ENCODE assay signal across 1 cellular context in the genomic region with DNA sequence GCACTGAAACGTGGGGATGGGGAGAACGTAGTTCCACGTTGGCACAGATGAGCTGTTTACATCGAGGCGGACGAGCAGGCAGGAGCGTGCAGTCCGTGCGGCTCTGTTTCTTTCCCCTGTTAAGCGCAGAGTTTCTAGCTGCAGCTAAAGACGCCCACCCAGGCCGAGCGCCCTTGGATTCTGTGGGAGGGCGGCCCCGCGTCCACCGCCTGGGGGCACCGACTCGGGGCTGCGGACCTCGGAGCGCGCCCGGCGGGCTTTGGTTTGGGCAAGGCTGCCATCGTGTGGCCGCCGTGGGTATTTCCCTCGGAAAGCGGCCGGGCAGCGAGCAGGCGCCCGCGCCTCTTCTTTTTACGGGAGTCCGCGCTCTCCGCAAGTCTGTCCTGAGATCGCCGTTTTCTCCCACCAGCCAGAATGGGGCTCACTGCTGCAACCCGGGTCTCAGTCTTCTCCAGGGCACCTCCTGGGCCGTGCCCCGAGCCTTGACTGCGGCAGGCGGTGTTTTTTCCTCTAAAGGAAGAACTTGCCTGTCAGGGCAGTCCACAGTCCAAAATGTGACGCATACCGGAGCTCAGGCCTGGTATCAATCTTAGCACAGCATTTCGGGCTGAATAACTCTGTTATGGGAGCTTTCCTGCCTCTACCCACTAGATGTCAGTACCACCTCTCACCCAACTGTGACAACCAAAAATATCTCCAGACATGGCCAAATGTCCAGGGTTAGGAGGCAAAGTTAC.
TF ChIP-seq lines count a peak whose summit lies in the region.

No MANE protein-coding gene starts in this region.

TF ChIP-seq in HepG2, 621 proteins besides CTCF, POLR2A, EP300 and RAD21 (continued from another document and continues in another):
- TF ChIP-seq, protein P1, sequence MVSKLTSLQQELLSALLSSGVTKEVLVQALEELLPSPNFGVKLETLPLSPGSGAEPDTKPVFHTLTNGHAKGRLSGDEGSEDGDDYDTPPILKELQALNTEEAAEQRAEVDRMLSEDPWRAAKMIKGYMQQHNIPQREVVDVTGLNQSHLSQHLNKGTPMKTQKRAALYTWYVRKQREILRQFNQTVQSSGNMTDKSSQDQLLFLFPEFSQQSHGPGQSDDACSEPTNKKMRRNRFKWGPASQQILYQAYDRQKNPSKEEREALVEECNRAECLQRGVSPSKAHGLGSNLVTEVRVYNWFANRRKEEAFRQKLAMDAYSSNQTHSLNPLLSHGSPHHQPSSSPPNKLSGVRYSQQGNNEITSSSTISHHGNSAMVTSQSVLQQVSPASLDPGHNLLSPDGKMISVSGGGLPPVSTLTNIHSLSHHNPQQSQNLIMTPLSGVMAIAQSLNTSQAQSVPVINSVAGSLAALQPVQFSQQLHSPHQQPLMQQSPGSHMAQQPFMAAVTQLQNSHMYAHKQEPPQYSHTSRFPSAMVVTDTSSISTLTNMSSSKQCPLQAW (CRISPR knock-in tag; IDR thresholded peaks at IDR 0.05) = 0 out of 2 replicates have a peak, but pooled peaks have one; percentile 64
- no peak for TF ChIP-seq CREM (IDR thresholded peaks at IDR 0.05)
- TF ChIP-seq CREM (CRISPR knock-in tag; IDR thresholded peaks at IDR 0.05) = no peak
- TF ChIP-seq SP4 (CRISPR knock-in tag; IDR thresholded peaks at IDR 0.05) = no peak
- no peak for TF ChIP-seq ZNF883 (CRISPR knock-in tag; IDR thresholded peaks at IDR 0.05; ENCODE audit: not compliant biosample characterization)
- TF ChIP-seq SRSF4 (IDR thresholded peaks at IDR 0.05; ENCODE audit: low read depth, low read length, poor library complexity, severe bottlenecking) = no peak
- TF ChIP-seq PHB2 (IDR thresholded peaks at IDR 0.05; ENCODE audit: partially characterized antibody) = no peak
- TF ChIP-seq ZFAT (CRISPR knock-in tag; conservative IDR thresholded peaks at IDR 0.05) = no peak
- 0 out of 2 replicates have a peak, but pooled peaks have one; percentile 46 for TF ChIP-seq ZNF782 (CRISPR knock-in tag; IDR thresholded peaks at IDR 0.05; ENCODE audit: borderline replicate concordance)
- no peak for TF ChIP-seq ZMYM2 (CRISPR knock-in tag; IDR thresholded peaks at IDR 0.05)
- TF ChIP-seq MXI1 (IDR thresholded peaks at IDR 0.05; ENCODE audit: borderline replicate concordance, low read depth, low read length) = no peak
- TF ChIP-seq ZNF121 (CRISPR knock-in tag; IDR thresholded peaks at IDR 0.05) = no peak
- TF ChIP-seq CBFB (CRISPR knock-in tag; IDR thresholded peaks at IDR 0.05) = no peak
- no peak for TF ChIP-seq CEBPG (CRISPR knock-in tag; IDR thresholded peaks at IDR 0.05)
- TF ChIP-seq PTBP1 (IDR thresholded peaks at IDR 0.05; ENCODE audit: low read depth, low read length, poor library complexity, severe bottlenecking) = no peak
- no peak for TF ChIP-seq STAT5B (CRISPR knock-in tag; IDR thresholded peaks at IDR 0.05)
- no peak for TF ChIP-seq CAMTA2 (CRISPR knock-in tag; IDR thresholded peaks at IDR 0.05; ENCODE audit: borderline replicate concordance)
- TF ChIP-seq GLI4 (CRISPR knock-in tag; IDR thresholded peaks at IDR 0.05; ENCODE audit: borderline replicate concordance) = no peak
- no peak for TF ChIP-seq JDP2 (CRISPR knock-in tag; IDR thresholded peaks at IDR 0.05; ENCODE audit: borderline replicate concordance)
- TF ChIP-seq ZSCAN29 (CRISPR knock-in tag; conservative IDR thresholded peaks at IDR 0.05) = no peak
- TF ChIP-seq, protein P2, sequence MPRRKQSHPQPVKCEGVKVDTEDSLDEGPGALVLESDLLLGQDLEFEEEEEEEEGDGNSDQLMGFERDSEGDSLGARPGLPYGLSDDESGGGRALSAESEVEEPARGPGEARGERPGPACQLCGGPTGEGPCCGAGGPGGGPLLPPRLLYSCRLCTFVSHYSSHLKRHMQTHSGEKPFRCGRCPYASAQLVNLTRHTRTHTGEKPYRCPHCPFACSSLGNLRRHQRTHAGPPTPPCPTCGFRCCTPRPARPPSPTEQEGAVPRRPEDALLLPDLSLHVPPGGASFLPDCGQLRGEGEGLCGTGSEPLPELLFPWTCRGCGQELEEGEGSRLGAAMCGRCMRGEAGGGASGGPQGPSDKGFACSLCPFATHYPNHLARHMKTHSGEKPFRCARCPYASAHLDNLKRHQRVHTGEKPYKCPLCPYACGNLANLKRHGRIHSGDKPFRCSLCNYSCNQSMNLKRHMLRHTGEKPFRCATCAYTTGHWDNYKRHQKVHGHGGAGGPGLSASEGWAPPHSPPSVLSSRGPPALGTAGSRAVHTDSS (CRISPR knock-in tag; conservative IDR thresholded peaks at IDR 0.05) = no peak
- TF ChIP-seq TBL1XR1 (IDR thresholded peaks at IDR 0.05; ENCODE audit: borderline replicate concordance, low read length, partially characterized antibody) = no peak
- no peak for TF ChIP-seq THAP11 (CRISPR knock-in tag; IDR thresholded peaks at IDR 0.05)
- TF ChIP-seq CBX2 (IDR thresholded peaks at IDR 0.05; ENCODE audit: low read depth, low read length) = no peak
- no peak for TF ChIP-seq CBX2 (CRISPR knock-in tag; IDR thresholded peaks at IDR 0.05; ENCODE audit: low read depth)
- TF ChIP-seq ZNF501 (CRISPR knock-in tag; IDR thresholded peaks at IDR 0.05) = 0 out of 2 replicates have a peak, but pooled peaks have one; percentile 28
- TF ChIP-seq, protein P3, sequence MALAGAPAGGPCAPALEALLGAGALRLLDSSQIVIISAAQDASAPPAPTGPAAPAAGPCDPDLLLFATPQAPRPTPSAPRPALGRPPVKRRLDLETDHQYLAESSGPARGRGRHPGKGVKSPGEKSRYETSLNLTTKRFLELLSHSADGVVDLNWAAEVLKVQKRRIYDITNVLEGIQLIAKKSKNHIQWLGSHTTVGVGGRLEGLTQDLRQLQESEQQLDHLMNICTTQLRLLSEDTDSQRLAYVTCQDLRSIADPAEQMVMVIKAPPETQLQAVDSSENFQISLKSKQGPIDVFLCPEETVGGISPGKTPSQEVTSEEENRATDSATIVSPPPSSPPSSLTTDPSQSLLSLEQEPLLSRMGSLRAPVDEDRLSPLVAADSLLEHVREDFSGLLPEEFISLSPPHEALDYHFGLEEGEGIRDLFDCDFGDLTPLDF (CRISPR knock-in tag; IDR thresholded peaks at IDR 0.05) = no peak; the same call in 1 of the 2 replicates
- TF ChIP-seq, protein P4, sequence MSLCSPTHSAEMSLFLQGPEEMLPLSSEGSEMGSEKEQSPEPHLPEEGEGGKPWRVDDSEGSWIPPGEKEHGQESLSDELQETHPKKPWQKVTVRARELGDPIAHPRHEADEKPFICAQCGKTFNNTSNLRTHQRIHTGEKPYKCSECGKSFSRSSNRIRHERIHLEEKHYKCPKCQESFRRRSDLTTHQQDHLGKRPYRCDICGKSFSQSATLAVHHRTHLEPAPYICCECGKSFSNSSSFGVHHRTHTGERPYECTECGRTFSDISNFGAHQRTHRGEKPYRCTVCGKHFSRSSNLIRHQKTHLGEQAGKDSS (CRISPR knock-in tag; IDR thresholded peaks at IDR 0.05; ENCODE audit: borderline replicate concordance, low read depth) = no peak
- no peak for TF ChIP-seq MZF1 (CRISPR knock-in tag; IDR thresholded peaks at IDR 0.05; ENCODE audit: borderline replicate concordance)
- no peak for TF ChIP-seq SIN3A (IDR thresholded peaks at IDR 0.05; ENCODE audit: borderline replicate concordance, low read depth, low read length)
- TF ChIP-seq DR1 (CRISPR knock-in tag; IDR thresholded peaks at IDR 0.05) = no peak
- no peak for TF ChIP-seq NR1H2 (CRISPR knock-in tag; IDR thresholded peaks at IDR 0.05; ENCODE audit: borderline replicate concordance, low read depth)
- TF ChIP-seq, protein P5, sequence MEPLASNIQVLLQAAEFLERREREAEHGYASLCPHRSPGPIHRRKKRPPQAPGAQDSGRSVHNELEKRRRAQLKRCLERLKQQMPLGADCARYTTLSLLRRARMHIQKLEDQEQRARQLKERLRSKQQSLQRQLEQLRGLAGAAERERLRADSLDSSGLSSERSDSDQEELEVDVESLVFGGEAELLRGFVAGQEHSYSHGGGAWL (CRISPR knock-in tag; IDR thresholded peaks at IDR 0.05) = 0 out of 2 replicates have a peak, but pooled peaks have one; percentile 33
- TF ChIP-seq, protein P6, sequence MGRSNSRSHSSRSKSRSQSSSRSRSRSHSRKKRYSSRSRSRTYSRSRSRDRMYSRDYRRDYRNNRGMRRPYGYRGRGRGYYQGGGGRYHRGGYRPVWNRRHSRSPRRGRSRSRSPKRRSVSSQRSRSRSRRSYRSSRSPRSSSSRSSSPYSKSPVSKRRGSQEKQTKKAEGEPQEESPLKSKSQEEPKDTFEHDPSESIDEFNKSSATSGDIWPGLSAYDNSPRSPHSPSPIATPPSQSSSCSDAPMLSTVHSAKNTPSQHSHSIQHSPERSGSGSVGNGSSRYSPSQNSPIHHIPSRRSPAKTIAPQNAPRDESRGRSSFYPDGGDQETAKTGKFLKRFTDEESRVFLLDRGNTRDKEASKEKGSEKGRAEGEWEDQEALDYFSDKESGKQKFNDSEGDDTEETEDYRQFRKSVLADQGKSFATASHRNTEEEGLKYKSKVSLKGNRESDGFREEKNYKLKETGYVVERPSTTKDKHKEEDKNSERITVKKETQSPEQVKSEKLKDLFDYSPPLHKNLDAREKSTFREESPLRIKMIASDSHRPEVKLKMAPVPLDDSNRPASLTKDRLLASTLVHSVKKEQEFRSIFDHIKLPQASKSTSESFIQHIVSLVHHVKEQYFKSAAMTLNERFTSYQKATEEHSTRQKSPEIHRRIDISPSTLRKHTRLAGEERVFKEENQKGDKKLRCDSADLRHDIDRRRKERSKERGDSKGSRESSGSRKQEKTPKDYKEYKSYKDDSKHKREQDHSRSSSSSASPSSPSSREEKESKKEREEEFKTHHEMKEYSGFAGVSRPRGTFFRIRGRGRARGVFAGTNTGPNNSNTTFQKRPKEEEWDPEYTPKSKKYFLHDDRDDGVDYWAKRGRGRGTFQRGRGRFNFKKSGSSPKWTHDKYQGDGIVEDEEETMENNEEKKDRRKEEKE (IDR thresholded peaks at IDR 0.05) = no peak
- TF ChIP-seq, protein P7, sequence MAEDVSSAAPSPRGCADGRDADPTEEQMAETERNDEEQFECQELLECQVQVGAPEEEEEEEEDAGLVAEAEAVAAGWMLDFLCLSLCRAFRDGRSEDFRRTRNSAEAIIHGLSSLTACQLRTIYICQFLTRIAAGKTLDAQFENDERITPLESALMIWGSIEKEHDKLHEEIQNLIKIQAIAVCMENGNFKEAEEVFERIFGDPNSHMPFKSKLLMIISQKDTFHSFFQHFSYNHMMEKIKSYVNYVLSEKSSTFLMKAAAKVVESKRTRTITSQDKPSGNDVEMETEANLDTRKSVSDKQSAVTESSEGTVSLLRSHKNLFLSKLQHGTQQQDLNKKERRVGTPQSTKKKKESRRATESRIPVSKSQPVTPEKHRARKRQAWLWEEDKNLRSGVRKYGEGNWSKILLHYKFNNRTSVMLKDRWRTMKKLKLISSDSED (CRISPR knock-in tag; IDR thresholded peaks at IDR 0.05) = no peak
- TF ChIP-seq SAFB2 (CRISPR knock-in tag; IDR thresholded peaks at IDR 0.05; ENCODE audit: borderline replicate concordance, low read depth) = no peak
- TF ChIP-seq, protein P8, sequence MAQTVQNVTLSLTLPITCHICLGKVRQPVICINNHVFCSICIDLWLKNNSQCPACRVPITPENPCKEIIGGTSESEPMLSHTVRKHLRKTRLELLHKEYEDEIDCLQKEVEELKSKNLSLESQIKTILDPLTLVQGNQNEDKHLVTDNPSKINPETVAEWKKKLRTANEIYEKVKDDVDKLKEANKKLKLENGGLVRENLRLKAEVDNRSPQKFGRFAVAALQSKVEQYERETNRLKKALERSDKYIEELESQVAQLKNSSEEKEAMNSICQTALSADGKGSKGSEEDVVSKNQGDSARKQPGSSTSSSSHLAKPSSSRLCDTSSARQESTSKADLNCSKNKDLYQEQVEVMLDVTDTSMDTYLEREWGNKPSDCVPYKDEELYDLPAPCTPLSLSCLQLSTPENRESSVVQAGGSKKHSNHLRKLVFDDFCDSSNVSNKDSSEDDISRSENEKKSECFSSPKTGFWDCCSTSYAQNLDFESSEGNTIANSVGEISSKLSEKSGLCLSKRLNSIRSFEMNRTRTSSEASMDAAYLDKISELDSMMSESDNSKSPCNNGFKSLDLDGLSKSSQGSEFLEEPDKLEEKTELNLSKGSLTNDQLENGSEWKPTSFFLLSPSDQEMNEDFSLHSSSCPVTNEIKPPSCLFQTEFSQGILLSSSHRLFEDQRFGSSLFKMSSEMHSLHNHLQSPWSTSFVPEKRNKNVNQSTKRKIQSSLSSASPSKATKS (CRISPR knock-in tag; IDR thresholded peaks at IDR 0.05) = no peak
- TF ChIP-seq ZNF660 (CRISPR knock-in tag; IDR thresholded peaks at IDR 0.05; ENCODE audit: borderline replicate concordance, low read depth) = no peak
- no peak for TF ChIP-seq KMT2A (CRISPR knock-in tag; IDR thresholded peaks at IDR 0.05)
- TF ChIP-seq ATF7-NPFF (CRISPR knock-in tag; IDR thresholded peaks at IDR 0.05; ENCODE audit: low read depth) = no peak
- peak; percentile 57; the same call in 1 of the 2 replicates for TF ChIP-seq GABPB1 (CRISPR knock-in tag; IDR thresholded peaks at IDR 0.05)
- no peak for TF ChIP-seq NPAS2 (CRISPR knock-in tag; IDR thresholded peaks at IDR 0.05; ENCODE audit: borderline replicate concordance)
- TF ChIP-seq TAF1 (CRISPR knock-in tag; IDR thresholded peaks at IDR 0.05) = no peak
- no peak for TF ChIP-seq ZNF274 (CRISPR knock-in tag; IDR thresholded peaks at IDR 0.05)
- TF ChIP-seq ARNT2 (CRISPR knock-in tag; IDR thresholded peaks at IDR 0.05; ENCODE audit: low read depth) = no peak
- TF ChIP-seq, protein P9, sequence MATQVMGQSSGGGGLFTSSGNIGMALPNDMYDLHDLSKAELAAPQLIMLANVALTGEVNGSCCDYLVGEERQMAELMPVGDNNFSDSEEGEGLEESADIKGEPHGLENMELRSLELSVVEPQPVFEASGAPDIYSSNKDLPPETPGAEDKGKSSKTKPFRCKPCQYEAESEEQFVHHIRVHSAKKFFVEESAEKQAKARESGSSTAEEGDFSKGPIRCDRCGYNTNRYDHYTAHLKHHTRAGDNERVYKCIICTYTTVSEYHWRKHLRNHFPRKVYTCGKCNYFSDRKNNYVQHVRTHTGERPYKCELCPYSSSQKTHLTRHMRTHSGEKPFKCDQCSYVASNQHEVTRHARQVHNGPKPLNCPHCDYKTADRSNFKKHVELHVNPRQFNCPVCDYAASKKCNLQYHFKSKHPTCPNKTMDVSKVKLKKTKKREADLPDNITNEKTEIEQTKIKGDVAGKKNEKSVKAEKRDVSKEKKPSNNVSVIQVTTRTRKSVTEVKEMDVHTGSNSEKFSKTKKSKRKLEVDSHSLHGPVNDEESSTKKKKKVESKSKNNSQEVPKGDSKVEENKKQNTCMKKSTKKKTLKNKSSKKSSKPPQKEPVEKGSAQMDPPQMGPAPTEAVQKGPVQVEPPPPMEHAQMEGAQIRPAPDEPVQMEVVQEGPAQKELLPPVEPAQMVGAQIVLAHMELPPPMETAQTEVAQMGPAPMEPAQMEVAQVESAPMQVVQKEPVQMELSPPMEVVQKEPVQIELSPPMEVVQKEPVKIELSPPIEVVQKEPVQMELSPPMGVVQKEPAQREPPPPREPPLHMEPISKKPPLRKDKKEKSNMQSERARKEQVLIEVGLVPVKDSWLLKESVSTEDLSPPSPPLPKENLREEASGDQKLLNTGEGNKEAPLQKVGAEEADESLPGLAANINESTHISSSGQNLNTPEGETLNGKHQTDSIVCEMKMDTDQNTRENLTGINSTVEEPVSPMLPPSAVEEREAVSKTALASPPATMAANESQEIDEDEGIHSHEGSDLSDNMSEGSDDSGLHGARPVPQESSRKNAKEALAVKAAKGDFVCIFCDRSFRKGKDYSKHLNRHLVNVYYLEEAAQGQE (IDR thresholded peaks at IDR 0.05; ENCODE audit: borderline replicate concordance in 1 of 2, low read depth in 1 of 2, low read length in 2 of 2) = no peak
- TF ChIP-seq LCORL (IDR thresholded peaks at IDR 0.05) = no peak
- TF ChIP-seq LCORL (CRISPR knock-in tag; IDR thresholded peaks at IDR 0.05) = no peak
- no peak for TF ChIP-seq ATF1 (CRISPR knock-in tag; IDR thresholded peaks at IDR 0.05)
